8 cellular contexts compared by ENCODE assay signal in the genomic region with DNA sequence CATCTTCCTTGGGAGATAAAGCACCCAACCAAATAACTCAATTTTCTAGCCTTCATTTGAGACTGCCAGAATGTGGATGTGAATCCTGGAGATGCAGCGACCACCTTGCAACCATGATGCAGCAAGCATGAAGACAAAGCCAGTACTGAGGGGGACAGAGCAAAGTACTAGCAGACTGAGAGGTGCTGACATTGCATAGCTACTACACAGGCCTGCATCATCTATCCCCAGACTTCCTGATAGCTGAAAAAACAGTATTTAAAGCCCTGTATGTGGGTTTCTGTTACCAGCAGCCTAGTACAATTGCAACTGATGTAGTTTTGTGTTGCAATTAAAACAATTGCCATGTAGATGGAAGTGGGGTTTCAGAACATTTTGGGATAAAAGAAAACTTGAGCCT.
"Had no signal": no experiment of that assay in that cellular context is flagged by ENCODE, and none has a peak within 500 bp of the region (broad histone marks: within the 10 kb centered on the region; RNA-seq: fewer than 3 reads in every experiment).

No MANE protein-coding gene starts in this region.

- DNase-seq: GM23248, GOT3, H7, IMR-90, KG1 had no signal

- H3K9me3 ChIP-seq: HAP-1 had no signal

- ATAC-seq: HCT116, K562 had no signal

- H3K36me3 ChIP-seq: HAP-1 had no signal

- H3K27ac ChIP-seq: GM23248 had no signal

- H3K4me1 ChIP-seq: HAP-1 had no signal

- H3K9ac ChIP-seq: GM23248 had no signal

- H3K4me3 ChIP-seq: GM23248, HAP-1, K562 had no signal

- H2AFZ ChIP-seq: GM23248 had no signal
